ENCODE assay signal across 23 cellular contexts in genomic region chr4:25916870-25917269, GRCh38.
"Had no signal": no experiment of that assay in that cellular context is flagged by ENCODE, and none has a peak within 500 bp of the region (broad histone marks: within the 10 kb centered on the region; RNA-seq: fewer than 3 reads in every experiment).

No MANE protein-coding gene starts in this region.

- H3K4me1 ChIP-seq: testis had no signal

- H3K27me3 Mint-ChIP-seq: naive thymus-derived CD8-positive, alpha-beta T cell; stimulated activated naive B cell treated with anti-CD40 and anti-IgM and Interleukin-4, amounts not matched to agents 10 μg/mL and 1 μg/mL and 100 μg/mL, for 72 hours; stimulated activated naive CD8-positive, alpha-beta T cell treated with anti-CD3 and anti-CD28 coated beads, Interleukin-15, amount 100 ng/mL, for 72 hours had no signal

- H3K27ac Mint-ChIP-seq: stimulated activated naive CD8-positive, alpha-beta T cell treated with anti-CD3 and anti-CD28 coated beads, Interleukin-15, amount 100 ng/mL, for 72 hours had no signal

- H3K4me3 ChIP-seq: heart left ventricle, mucosa of descending colon, sigmoid colon, skin epidermis, testis, tibial nerve, upper lobe of right lung, vagina had no signal

- FAIRE-seq: endometrium, frontal cortex, islet of Langerhans had no signal

- DNase-seq: cortex of kidney; effector memory CD4-positive, alpha-beta T cell; heart left ventricle; hypothalamus; kidney glomerular epithelial cell; mammary epithelial cell; mucosa of descending colon; naive thymus-derived CD8-positive, alpha-beta T cell; sigmoid colon; stimulated activated CD4-positive, alpha-beta T cell treated with anti-CD3 and anti-CD28 coated beads, Interleukin-2, amount 100 ng/mL, for 24 hours; stimulated activated CD4-positive, alpha-beta T cell treated with anti-CD3 and anti-CD28 coated beads, Interleukin-4, amount 100 ng/mL, for 4 hours; stimulated activated naive B cell treated with anti-CD40 and anti-IgM and Interleukin-4, amounts not matched to agents 10 μg/mL and 1 μg/mL and 100 μg/mL, for 72 hours; stimulated activated naive CD8-positive, alpha-beta T cell treated with anti-CD3 and anti-CD28 coated beads, Interleukin-15, amount 100 ng/mL, for 72 hours; testis; upper lobe of right lung had no signal

- H3K9me3 ChIP-seq: heart left ventricle, mucosa of descending colon, sigmoid colon, testis, tibial nerve, upper lobe of right lung, vagina had no signal

- ATAC-seq: esophagus mucosa; heart left ventricle; left lobe of liver; mucosa of descending colon; naive thymus-derived CD8-positive, alpha-beta T cell; stimulated activated naive B cell treated with anti-CD40 and anti-IgM and Interleukin-4, amounts not matched to agents 10 μg/mL and 1 μg/mL and 100 μg/mL, for 72 hours; stimulated activated naive CD8-positive, alpha-beta T cell treated with anti-CD3 and anti-CD28 coated beads, Interleukin-15, amount 100 ng/mL, for 72 hours; upper lobe of right lung had no signal

- H3K9me3 Mint-ChIP-seq: naive thymus-derived CD8-positive, alpha-beta T cell; stimulated activated naive B cell treated with anti-CD40 and anti-IgM and Interleukin-4, amounts not matched to agents 10 μg/mL and 1 μg/mL and 100 μg/mL, for 72 hours; stimulated activated naive CD8-positive, alpha-beta T cell treated with anti-CD3 and anti-CD28 coated beads, Interleukin-15, amount 100 ng/mL, for 72 hours had no signal

- H3K27ac ChIP-seq: heart left ventricle, sigmoid colon, skin epidermis, testis, tibial nerve, upper lobe of right lung, vagina had no signal

- H3K27me3 ChIP-seq: heart left ventricle, sigmoid colon, testis, tibial nerve, upper lobe of right lung, vagina had no signal

- H3K36me3 ChIP-seq: tibial nerve, upper lobe of right lung, vagina had no signal
